ENCODE assay signal across 18 cellular contexts in the genomic region with DNA sequence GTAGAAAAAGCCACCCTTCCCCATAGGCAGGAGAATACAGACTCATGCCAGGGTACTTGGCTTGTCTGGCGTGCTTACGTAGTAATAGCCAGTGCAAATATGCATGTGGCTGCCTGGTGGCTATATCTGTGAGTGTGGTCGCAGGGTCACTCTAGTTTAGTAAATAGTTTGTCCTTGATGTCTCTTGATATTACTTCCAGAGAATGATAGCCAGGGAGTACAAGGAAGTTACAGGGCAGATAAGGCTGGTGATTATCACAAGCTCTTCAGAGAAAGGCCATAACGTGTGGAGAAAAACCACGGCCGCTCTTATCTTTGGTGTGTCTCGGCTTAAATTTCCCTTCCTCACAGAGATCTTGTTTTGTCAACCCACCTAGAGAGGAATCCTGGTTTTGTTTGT.
"Had no signal": no experiment of that assay in that cellular context is flagged by ENCODE, and none has a peak within 500 bp of the region (broad histone marks: within the 10 kb centered on the region; RNA-seq: fewer than 3 reads in every experiment).

No MANE protein-coding gene starts in this region.

- H3K4me1 ChIP-seq: gastrocnemius medialis, heart left ventricle, prostate gland had no signal

- H3K36me3 ChIP-seq: breast epithelium, gastrocnemius medialis, heart left ventricle, prostate gland, suprapubic skin, upper lobe of left lung had no signal

- H3K4me3 ChIP-seq: breast epithelium, gastrocnemius medialis, heart left ventricle, prostate gland, suprapubic skin, upper lobe of left lung had no signal

- DNase-seq: activated naive CD4-positive, alpha-beta T cell treated with Interleukin-2 at 50 U/mL for 16 hours; activated naive CD8-positive, alpha-beta T cell treated with anti-CD3 and anti-CD28 coated beads, Interleukin-2, amount 50 U/mL, for 24 hours; aorta; dermis blood vessel endothelial cell; effector memory CD8-positive, alpha-beta T cell; gastrocnemius medialis; heart left ventricle; occipital lobe; T-helper 17 cell; upper lobe of left lung had no signal

- H3K27me3 ChIP-seq: breast epithelium, gastrocnemius medialis, heart left ventricle, suprapubic skin, upper lobe of left lung had no signal

- H3K4me3 Mint-ChIP-seq: activated naive CD8-positive, alpha-beta T cell treated with anti-CD3 and anti-CD28 coated beads, Interleukin-2, amount 50 U/mL, for 24 hours; activated T-helper 1 cell treated with anti-CD3 and anti-CD28 coated beads, Interleukin-12 subunit alpha, Interleukin-12 subunit beta, Interleukin-2, Interleukin-4 antibody, amounts not matched to agents 30 ng/mL and 10 ng/mL and 1 ng/mL, durations not matched to agents 14 hours and 24 hours and 36 hours; effector memory CD8-positive, alpha-beta T cell; nephron; stimulated activated naive CD8-positive, alpha-beta T cell treated with anti-CD3 and anti-CD28 coated beads, Interleukin-15, Interleukin-2, amounts not matched to agents 100 ng/mL and 50 ng/mL, for 24 hours; T-helper 17 cell had no signal

- H3K9me3 Mint-ChIP-seq: activated naive CD8-positive, alpha-beta T cell treated with anti-CD3 and anti-CD28 coated beads, Interleukin-2, amount 50 U/mL, for 24 hours; activated T-helper 1 cell treated with anti-CD3 and anti-CD28 coated beads, Interleukin-12 subunit alpha, Interleukin-12 subunit beta, Interleukin-2, Interleukin-4 antibody, amounts not matched to agents 30 ng/mL and 10 ng/mL and 1 ng/mL, durations not matched to agents 14 hours and 24 hours and 36 hours; effector memory CD8-positive, alpha-beta T cell; nephron; stimulated activated naive CD8-positive, alpha-beta T cell treated with anti-CD3 and anti-CD28 coated beads, Interleukin-15, Interleukin-2, amounts not matched to agents 100 ng/mL and 50 ng/mL, for 24 hours had no signal

- H3K27me3 Mint-ChIP-seq: activated naive CD8-positive, alpha-beta T cell treated with anti-CD3 and anti-CD28 coated beads, Interleukin-2, amount 50 U/mL, for 24 hours; effector memory CD8-positive, alpha-beta T cell; stimulated activated naive CD8-positive, alpha-beta T cell treated with anti-CD3 and anti-CD28 coated beads, Interleukin-15, Interleukin-2, amounts not matched to agents 100 ng/mL and 50 ng/mL, for 24 hours; T-helper 17 cell had no signal

- H3K9me3 ChIP-seq: breast epithelium, gastrocnemius medialis, heart left ventricle, prostate gland, suprapubic skin, upper lobe of left lung had no signal

- H3K27ac ChIP-seq: breast epithelium, gastrocnemius medialis, prostate gland, upper lobe of left lung had no signal

- H3K27ac Mint-ChIP-seq: activated naive CD8-positive, alpha-beta T cell treated with anti-CD3 and anti-CD28 coated beads, Interleukin-2, amount 50 U/mL, for 24 hours; activated T-helper 1 cell treated with anti-CD3 and anti-CD28 coated beads, Interleukin-12 subunit alpha, Interleukin-12 subunit beta, Interleukin-2, Interleukin-4 antibody, amounts not matched to agents 30 ng/mL and 10 ng/mL and 1 ng/mL, durations not matched to agents 14 hours and 24 hours and 36 hours; effector memory CD8-positive, alpha-beta T cell; nephron; stimulated activated naive CD8-positive, alpha-beta T cell treated with anti-CD3 and anti-CD28 coated beads, Interleukin-15, Interleukin-2, amounts not matched to agents 100 ng/mL and 50 ng/mL, for 24 hours; T-helper 17 cell had no signal

- ATAC-seq: activated CD4-positive, CD25-positive, alpha-beta regulatory T cell treated with anti-CD3 and anti-CD28 coated beads, Interleukin-2, amount 50 U/mL, for 24 hours; activated naive CD8-positive, alpha-beta T cell treated with anti-CD3 and anti-CD28 coated beads, Interleukin-2, amount 50 U/mL, for 24 hours; effector memory CD8-positive, alpha-beta T cell; gastrocnemius medialis; sciatic nerve; T-helper 17 cell had no signal
